1 cellular context compared by ENCODE assay signal in the genomic region with DNA sequence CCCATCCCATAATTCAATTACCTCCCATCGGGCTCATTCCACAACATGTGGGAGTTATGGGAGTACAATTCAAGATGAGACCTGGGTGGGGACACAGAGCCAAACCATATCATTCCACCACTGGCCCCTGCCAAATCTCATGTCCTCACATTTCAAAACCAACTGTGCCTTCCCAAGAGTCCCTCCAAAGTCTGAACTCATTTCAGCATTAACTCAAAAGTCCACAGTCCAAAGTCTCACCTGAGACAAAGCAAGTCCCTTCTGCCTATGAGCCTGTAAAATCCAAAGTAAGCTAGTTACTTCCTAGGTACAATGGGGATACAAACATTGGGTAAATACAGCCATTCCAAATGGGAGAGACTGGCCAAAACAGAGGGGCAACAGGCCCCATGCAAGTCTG. TPM values are rescaled to one million over a fixed set of nuclear protein-coding genes. Genes with fewer than 3 reads are reported as not detected.
"Had no signal": no experiment of that assay in that cellular context is flagged by ENCODE, and none has a peak within 500 bp of the region (broad histone marks: within the 10 kb centered on the region; RNA-seq: fewer than 3 reads in every experiment).

No MANE protein-coding gene starts in this region.

RNA-seq across cellular contexts. Expression of gene DGKI, which starts 15.2 kb away (rescaled TPM):
- total RNA-seq: G401 had no signal
